ENCODE assay signal across 9 cellular contexts in the genomic region with DNA sequence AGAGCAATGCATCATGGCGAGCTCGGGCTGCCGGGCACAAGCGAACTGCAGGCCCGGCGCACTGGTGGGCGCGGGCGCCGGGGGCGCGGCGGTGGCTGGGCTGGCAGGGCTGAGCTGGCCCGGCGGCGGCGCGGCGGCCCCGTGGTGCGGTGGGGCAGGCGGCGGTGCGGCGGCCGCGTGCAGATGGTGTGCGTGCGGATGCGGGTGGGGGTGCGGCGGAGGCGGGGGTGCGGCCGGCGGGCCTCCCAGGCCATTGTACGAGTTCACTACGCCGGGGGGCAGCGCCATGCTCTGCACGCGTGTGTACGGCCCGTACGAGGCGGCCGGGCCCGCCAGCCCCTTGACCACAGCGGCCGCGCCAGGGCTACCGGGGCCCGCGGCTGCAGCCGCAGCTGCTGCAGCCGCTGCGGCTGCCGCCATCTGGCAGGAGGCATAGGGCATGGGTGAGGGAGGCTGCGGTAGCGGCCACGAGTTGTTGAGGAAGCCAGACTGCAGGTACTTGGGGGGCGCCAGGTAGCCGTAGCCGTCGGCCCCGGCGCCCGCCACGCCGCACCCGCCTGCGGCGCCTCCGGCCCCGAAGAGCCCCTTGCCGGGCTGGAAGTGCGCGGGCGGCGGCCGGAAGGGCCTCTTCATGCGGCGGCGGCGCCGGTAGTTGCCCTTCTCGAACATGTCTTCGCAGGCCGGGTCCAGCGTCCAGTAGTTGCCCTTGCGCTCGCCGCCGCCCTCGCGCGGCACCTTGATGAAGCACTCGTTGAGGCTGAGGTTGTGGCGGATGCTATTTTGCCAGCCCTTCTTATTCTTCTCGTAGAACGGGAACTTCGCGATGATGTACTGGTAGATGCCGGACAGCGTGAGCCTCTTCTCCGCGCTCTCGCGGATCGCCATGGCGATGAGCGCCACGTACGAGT. TPM values are rescaled to one million over a fixed set of nuclear protein-coding genes. Genes with fewer than 3 reads are reported as not detected.
DNase-seq lines count a peak whose midpoint lies in the region; TF ChIP-seq lines count a peak whose summit lies in the region.
"Had no signal": no experiment of that assay in that cellular context is flagged by ENCODE, and none has a peak within 500 bp of the region (broad histone marks: within the 10 kb centered on the region; RNA-seq: fewer than 3 reads in every experiment).

No MANE protein-coding gene starts in this region.

- peaks cover 58% of the 10 kb centered on the region for H3K27me3 Mint-ChIP-seq in HFFc6 (ENCODE audit: insufficient read depth)
- H3K27me3 Mint-ChIP-seq in activated CD4-positive, alpha-beta memory T cell treated with anti-CD3 and anti-CD28 coated beads, Interleukin-2, amount 10 ng/mL, durations not matched to agents 7 days and 5 days = peaks cover 86% of the 10 kb centered on the region

- H3K4me1 Mint-ChIP-seq in HFFc6 (ENCODE audit: low read depth) = peaks cover 18% of the 10 kb centered on the region; the same call in 1 of the 2 replicates
- H3K4me1 Mint-ChIP-seq in activated CD4-positive, alpha-beta memory T cell treated with anti-CD3 and anti-CD28 coated beads, Interleukin-2, amount 10 ng/mL, durations not matched to agents 7 days and 5 days = peaks cover 35% of the 10 kb centered on the region

- peak overlapping the region; percentile 46 to 69 (median 54) for H3K4me3 ChIP-seq in BLaER1 treated with 17β-estradiol and CSF1 and Interleukin-3, amounts not matched to agents 10 nM and 100 nM
- peak overlapping the region; percentile 65 for H3K4me3 ChIP-seq in left ventricle myocardium inferior
- H3K4me3 ChIP-seq in skeletal muscle cell (ENCODE audit: low read depth, low read length) = peak overlapping the region; percentile 41

- H3K4me3 Mint-ChIP-seq in HFFc6 = peak overlapping the region; percentile 56; the same call in 1 of the 2 replicates
- H3K4me3 Mint-ChIP-seq in activated CD4-positive, alpha-beta memory T cell treated with anti-CD3 and anti-CD28 coated beads, Interleukin-2, amount 10 ng/mL, durations not matched to agents 7 days and 5 days = peak overlapping the region; percentile 47

- no peak for DNase-seq in HFFc6
- DNase-seq in activated CD4-positive, alpha-beta memory T cell treated with anti-CD3 and anti-CD28 coated beads, Interleukin-2, amount 10 ng/mL, durations not matched to agents 7 days and 5 days = no peak
- DNase-seq in left ventricle myocardium inferior = no peak
- no peak for DNase-seq in skeletal muscle cell (ENCODE audit: low read depth)
- no peak for DNase-seq in posterior vena cava (ENCODE audit: low spot score)
- no peak for DNase-seq in cerebellar nuclear complex (lab: John Stamatoyannopoulos, UW)
- DNase-seq in T-helper 9 cell = no peak

- H3K27ac ChIP-seq in BLaER1 treated with 17β-estradiol and CSF1 and Interleukin-3, amounts not matched to agents 10 nM and 100 nM = no peak overlapping the region
- H3K27ac ChIP-seq in left ventricle myocardium inferior (replicated peaks) = no peak overlapping the region

- no peak overlapping the region for H3K27ac Mint-ChIP-seq in HFFc6
- H3K27ac Mint-ChIP-seq in activated CD4-positive, alpha-beta memory T cell treated with anti-CD3 and anti-CD28 coated beads, Interleukin-2, amount 10 ng/mL, durations not matched to agents 7 days and 5 days = no peak overlapping the region

- peak overlapping the region; percentile 70 to 99 (median 84) for H3K4me2 ChIP-seq in BLaER1 treated with 17β-estradiol and CSF1 and Interleukin-3, amounts not matched to agents 10 nM and 100 nM

- peak overlapping the region in 2 of 11 experiments; percentile 20 to 36; a peak in 3 of 22 replicates for H3K9ac ChIP-seq in BLaER1 treated with 17β-estradiol and CSF1 and Interleukin-3, amounts not matched to agents 10 nM and 100 nM

- no peaks in the 10 kb centered on the region; the same call in 1 of the 2 replicates for H3K9me3 Mint-ChIP-seq in HFFc6
- no peaks in the 10 kb centered on the region for H3K9me3 Mint-ChIP-seq in activated CD4-positive, alpha-beta memory T cell treated with anti-CD3 and anti-CD28 coated beads, Interleukin-2, amount 10 ng/mL, durations not matched to agents 7 days and 5 days

- H3K4me1 ChIP-seq in BLaER1 treated with 17β-estradiol and CSF1 and Interleukin-3, amounts not matched to agents 10 nM and 100 nM = peaks cover 30 to 40% (median 34%) of the 10 kb centered on the region in 10 experiments; a peak in 19 of 20 replicates
- peaks cover 49% of the 10 kb centered on the region for H3K4me1 ChIP-seq in left ventricle myocardium inferior

- no peaks in the 10 kb centered on the region for H3K36me3 ChIP-seq in BLaER1 treated with 17β-estradiol and CSF1 and Interleukin-3, amounts not matched to agents 10 nM and 100 nM
- H3K36me3 ChIP-seq in left ventricle myocardium inferior = no peaks in the 10 kb centered on the region

- TF ChIP-seq CTCF in HFFc6 (IDR thresholded peaks at IDR 0.05) (peak; percentile 32), left ventricle myocardium inferior (IDR thresholded peaks at IDR 0.05; ENCODE audit: borderline replicate concordance) (peak; percentile 9)

- H3K36me3 Mint-ChIP-seq in HFFc6 (ENCODE audit: low read depth) = peaks cover 10% of the 10 kb centered on the region; the same call in 1 of the 2 replicates
- peaks cover 9% of the 10 kb centered on the region for H3K36me3 Mint-ChIP-seq in activated CD4-positive, alpha-beta memory T cell treated with anti-CD3 and anti-CD28 coated beads, Interleukin-2, amount 10 ng/mL, durations not matched to agents 7 days and 5 days (ENCODE audit: low read depth)

- H3K9me3 ChIP-seq in BLaER1 treated with 17β-estradiol and CSF1 and Interleukin-3, amounts not matched to agents 10 nM and 100 nM (replicated peaks in 1 of 11) = no peaks in the 10 kb centered on the region
- H3K9me3 ChIP-seq in left ventricle myocardium inferior (replicated peaks) = no peaks in the 10 kb centered on the region

- peaks cover 100% of the 10 kb centered on the region in 11 experiments for H3K27me3 ChIP-seq in BLaER1 treated with 17β-estradiol and CSF1 and Interleukin-3, amounts not matched to agents 10 nM and 100 nM
- peaks cover 100% of the 10 kb centered on the region for H3K27me3 ChIP-seq in left ventricle myocardium inferior (ENCODE audit: low read depth)

- H4K20me1 ChIP-seq in BLaER1 treated with 17β-estradiol and CSF1 and Interleukin-3, amounts not matched to agents 10 nM and 100 nM = peaks cover 0 to 100% (median 92%) of the 10 kb centered on the region in 11 experiments; a peak in 19 of 22 replicates

- POLR2A ChIA-PET in activated CD4-positive, alpha-beta memory T cell treated with anti-CD3 and anti-CD28 coated beads, Interleukin-2, amount 10 ng/mL, durations not matched to agents 7 days and 5 days (lab: Charles Lee) = interaction anchor here (0.7 kb wide), 1 partner anchor 13 kb away, joined by 3 read pairs; no protein-coding TSS in a partner anchor

- intact Hi-C loops in left ventricle myocardium inferior (cut with micrococcal nuclease) (no loop called here), posterior vena cava (cut with DNase I) (no loop called here)

- CTCF ChIA-PET in activated CD4-positive, alpha-beta memory T cell treated with anti-CD3 and anti-CD28 coated beads, Interleukin-2, amount 10 ng/mL, durations not matched to agents 7 days and 5 days (lab: Charles Lee) = interaction anchor here (0.8 to 2.4 kb wide), 4 partner anchors 10 to 34 kb away, joined by 3 to 9 read pairs (median 6); no protein-coding TSS in a partner anchor

RNA-seq across cellular contexts. Expression of gene FOXL2, which starts 1.0 kb away (rescaled TPM):
- 1 to 10 TPM in 5 of 6 experiments, under 1 TPM in 1; 0.71 to 8.0 (median 7.0) TPM for total RNA-seq in HFFc6 (2021; fragmentation: NEBNext Ultra II Directional; extraction: Animal tissue kit (Norgen Biotek cat#: 25700))
- not detected for total RNA-seq in activated CD4-positive, alpha-beta memory T cell treated with anti-CD3 and anti-CD28 coated beads, Interleukin-2, amount 10 ng/mL, durations not matched to agents 7 days and 5 days
- not detected for total RNA-seq in left ventricle myocardium inferior
- total RNA-seq in posterior vena cava = not detected
- total RNA-seq: HT1080 had no signal

RNA-seq across cellular contexts. Expression of gene FOXL2NB, which starts 1.1 kb away (rescaled TPM):
- total RNA-seq in HFFc6 (2021; fragmentation: NEBNext Ultra II Directional; extraction: Animal tissue kit (Norgen Biotek cat#: 25700)) = 1 to 10 TPM in 4 of 6 experiments, under 1 TPM in 2; 0.45 to 5.8 (median 4.6) TPM
- not detected for total RNA-seq in activated CD4-positive, alpha-beta memory T cell treated with anti-CD3 and anti-CD28 coated beads, Interleukin-2, amount 10 ng/mL, durations not matched to agents 7 days and 5 days
- total RNA-seq in left ventricle myocardium inferior (not detected), posterior vena cava (not detected)
- total RNA-seq: HT1080 had no signal
